In the genomic region with DNA sequence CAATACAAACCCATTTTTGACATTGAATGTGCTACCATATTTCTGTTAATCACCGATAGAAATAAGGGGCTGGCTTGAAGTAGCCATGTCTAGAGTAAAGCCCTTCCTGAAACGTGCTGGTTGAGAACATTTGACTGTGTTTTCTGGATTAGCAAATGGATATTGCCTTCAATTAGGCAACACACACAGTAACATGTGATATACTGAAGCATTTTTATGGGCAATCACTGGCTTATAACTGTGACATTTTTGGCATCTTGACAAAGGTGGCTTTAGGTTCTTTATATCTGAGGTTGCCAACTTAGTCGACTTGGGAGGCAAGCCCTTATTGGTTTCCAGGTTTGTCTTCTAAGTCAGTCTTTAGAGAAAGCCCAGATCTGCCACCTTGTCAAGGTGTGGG, we compare ENCODE assay signal across 6 cellular contexts.
"Had no signal": no experiment of that assay in that cellular context is flagged by ENCODE, and none has a peak within 500 bp of the region (broad histone marks: within the 10 kb centered on the region; RNA-seq: fewer than 3 reads in every experiment).

No MANE protein-coding gene starts in this region.

- H3K4me2 ChIP-seq: KMS-11 had no signal

- H3K4me3 ChIP-seq: K562 had no signal

- ATAC-seq: HepG2, K562 had no signal

- H3K9ac ChIP-seq: KMS-11 had no signal

- DNase-seq: IMR-90, KBM-7, KG1 had no signal
